Comparison of ENCODE assay signal across 2 cellular contexts in the genomic region with DNA sequence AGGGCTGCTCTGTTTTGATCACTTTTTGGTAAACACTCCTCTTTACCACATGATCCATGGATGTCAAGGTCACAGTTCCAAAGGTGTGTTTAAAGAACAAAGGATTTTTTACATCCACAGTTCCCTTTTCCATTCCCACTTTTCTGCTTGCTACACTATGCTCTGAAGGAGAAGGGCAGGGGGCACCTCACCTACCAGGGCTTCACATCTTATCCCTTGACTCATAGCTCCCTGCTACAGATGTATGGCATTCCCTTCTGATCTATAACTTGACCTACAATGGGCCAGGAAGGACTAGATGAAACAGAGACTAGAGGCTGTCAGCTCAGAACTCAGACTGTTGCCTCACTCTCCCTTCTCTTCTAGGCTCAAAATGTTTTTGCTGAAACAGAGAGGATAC.
TF ChIP-seq lines count a peak whose summit lies in the region.

No MANE protein-coding gene starts in this region.

TF ChIP-seq in HepG2, 621 proteins besides CTCF, POLR2A, EP300 and RAD21 (continued from another document and continues in another):
- peak; percentile 54 for TF ChIP-seq HDAC1 (CRISPR knock-in tag; IDR thresholded peaks at IDR 0.05)
- TF ChIP-seq POGZ (CRISPR knock-in tag; IDR thresholded peaks at IDR 0.05): peak; percentile 40; the same call in 1 of the 2 replicates
- 0 out of 2 replicates have a peak, but pooled peaks have one; percentile 29 for TF ChIP-seq HDAC2 (CRISPR knock-in tag; IDR thresholded peaks at IDR 0.05)
- TF ChIP-seq NR2F6 (IDR thresholded peaks at IDR 0.05): peak; percentile 57
- peak; percentile 34; the same call in 1 of the 2 replicates for TF ChIP-seq NR2F6 (CRISPR knock-in tag; IDR thresholded peaks at IDR 0.05)
- TF ChIP-seq SOX5 (CRISPR knock-in tag; IDR thresholded peaks at IDR 0.05; ENCODE audit: borderline replicate concordance): peak; percentile 53; the same call in 1 of the 2 replicates
- TF ChIP-seq SOX6 (IDR thresholded peaks at IDR 0.05): no peak
- TF ChIP-seq SOX6 (CRISPR knock-in tag; IDR thresholded peaks at IDR 0.05): peak; percentile 70
- TF ChIP-seq CREB1 (IDR thresholded peaks at IDR 0.05): no peak
- TF ChIP-seq CREB1 (CRISPR knock-in tag; IDR thresholded peaks at IDR 0.05): 0 out of 2 replicates have a peak, but pooled peaks have one; percentile 24
- TF ChIP-seq, protein P1, sequence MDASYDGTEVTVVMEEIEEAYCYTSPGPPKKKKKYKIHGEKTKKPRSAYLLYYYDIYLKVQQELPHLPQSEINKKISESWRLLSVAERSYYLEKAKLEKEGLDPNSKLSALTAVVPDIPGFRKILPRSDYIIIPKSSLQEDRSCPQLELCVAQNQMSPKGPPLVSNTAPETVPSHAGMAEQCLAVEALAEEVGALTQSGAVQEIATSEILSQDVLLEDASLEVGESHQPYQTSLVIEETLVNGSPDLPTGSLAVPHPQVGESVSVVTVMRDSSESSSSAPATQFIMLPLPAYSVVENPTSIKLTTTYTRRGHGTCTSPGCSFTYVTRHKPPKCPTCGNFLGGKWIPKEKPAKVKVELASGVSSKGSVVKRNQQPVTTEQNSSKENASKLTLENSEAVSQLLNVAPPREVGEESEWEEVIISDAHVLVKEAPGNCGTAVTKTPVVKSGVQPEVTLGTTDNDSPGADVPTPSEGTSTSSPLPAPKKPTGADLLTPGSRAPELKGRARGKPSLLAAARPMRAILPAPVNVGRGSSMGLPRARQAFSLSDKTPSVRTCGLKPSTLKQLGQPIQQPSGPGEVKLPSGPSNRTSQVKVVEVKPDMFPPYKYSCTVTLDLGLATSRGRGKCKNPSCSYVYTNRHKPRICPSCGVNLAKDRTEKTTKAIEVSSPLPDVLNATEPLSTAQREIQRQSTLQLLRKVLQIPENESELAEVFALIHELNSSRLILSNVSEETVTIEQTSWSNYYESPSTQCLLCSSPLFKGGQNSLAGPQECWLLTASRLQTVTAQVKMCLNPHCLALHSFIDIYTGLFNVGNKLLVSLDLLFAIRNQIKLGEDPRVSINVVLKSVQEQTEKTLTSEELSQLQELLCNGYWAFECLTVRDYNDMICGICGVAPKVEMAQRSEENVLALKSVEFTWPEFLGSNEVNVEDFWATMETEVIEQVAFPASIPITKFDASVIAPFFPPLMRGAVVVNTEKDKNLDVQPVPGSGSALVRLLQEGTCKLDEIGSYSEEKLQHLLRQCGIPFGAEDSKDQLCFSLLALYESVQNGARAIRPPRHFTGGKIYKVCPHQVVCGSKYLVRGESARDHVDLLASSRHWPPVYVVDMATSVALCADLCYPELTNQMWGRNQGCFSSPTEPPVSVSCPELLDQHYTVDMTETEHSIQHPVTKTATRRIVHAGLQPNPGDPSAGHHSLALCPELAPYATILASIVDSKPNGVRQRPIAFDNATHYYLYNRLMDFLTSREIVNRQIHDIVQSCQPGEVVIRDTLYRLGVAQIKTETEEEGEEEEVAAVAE (CRISPR knock-in tag; IDR thresholded peaks at IDR 0.05; ENCODE audit: borderline replicate concordance): no peak
- TF ChIP-seq CREM (IDR thresholded peaks at IDR 0.05): 0 out of 2 replicates have a peak, but pooled peaks have one; percentile 15
- no peak for TF ChIP-seq CREM (CRISPR knock-in tag; IDR thresholded peaks at IDR 0.05)
- peak; percentile 73 for TF ChIP-seq GATAD2A (CRISPR knock-in tag; IDR thresholded peaks at IDR 0.05)
- TF ChIP-seq FOXP1 (IDR thresholded peaks at IDR 0.05): no peak
- peak; percentile 28; the same call in 1 of the 2 replicates for TF ChIP-seq FOXP1 (CRISPR knock-in tag; IDR thresholded peaks at IDR 0.05)
- TF ChIP-seq, protein P2, sequence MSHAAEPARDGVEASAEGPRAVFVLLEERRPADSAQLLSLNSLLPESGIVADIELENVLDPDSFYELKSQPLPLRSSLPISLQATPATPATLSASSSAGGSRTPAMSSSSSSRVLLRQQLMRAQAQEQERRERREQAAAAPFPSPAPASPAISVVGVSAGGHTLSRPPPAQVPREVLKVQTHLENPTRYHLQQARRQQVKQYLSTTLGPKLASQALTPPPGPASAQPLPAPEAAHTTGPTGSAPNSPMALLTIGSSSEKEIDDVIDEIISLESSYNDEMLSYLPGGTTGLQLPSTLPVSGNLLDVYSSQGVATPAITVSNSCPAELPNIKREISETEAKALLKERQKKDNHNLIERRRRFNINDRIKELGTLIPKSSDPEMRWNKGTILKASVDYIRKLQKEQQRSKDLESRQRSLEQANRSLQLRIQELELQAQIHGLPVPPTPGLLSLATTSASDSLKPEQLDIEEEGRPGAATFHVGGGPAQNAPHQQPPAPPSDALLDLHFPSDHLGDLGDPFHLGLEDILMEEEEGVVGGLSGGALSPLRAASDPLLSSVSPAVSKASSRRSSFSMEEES (CRISPR knock-in tag; IDR thresholded peaks at IDR 0.05): peak; percentile 68
- peak; percentile 40; the same call in 1 of the 2 replicates for TF ChIP-seq NCOA2 (CRISPR knock-in tag; IDR thresholded peaks at IDR 0.05)
- no peak for TF ChIP-seq ZBTB7B (CRISPR knock-in tag; IDR thresholded peaks at IDR 0.05)
- TF ChIP-seq ZFX (CRISPR knock-in tag; IDR thresholded peaks at IDR 0.05; ENCODE audit: low read depth): no peak
- TF ChIP-seq, protein P3, sequence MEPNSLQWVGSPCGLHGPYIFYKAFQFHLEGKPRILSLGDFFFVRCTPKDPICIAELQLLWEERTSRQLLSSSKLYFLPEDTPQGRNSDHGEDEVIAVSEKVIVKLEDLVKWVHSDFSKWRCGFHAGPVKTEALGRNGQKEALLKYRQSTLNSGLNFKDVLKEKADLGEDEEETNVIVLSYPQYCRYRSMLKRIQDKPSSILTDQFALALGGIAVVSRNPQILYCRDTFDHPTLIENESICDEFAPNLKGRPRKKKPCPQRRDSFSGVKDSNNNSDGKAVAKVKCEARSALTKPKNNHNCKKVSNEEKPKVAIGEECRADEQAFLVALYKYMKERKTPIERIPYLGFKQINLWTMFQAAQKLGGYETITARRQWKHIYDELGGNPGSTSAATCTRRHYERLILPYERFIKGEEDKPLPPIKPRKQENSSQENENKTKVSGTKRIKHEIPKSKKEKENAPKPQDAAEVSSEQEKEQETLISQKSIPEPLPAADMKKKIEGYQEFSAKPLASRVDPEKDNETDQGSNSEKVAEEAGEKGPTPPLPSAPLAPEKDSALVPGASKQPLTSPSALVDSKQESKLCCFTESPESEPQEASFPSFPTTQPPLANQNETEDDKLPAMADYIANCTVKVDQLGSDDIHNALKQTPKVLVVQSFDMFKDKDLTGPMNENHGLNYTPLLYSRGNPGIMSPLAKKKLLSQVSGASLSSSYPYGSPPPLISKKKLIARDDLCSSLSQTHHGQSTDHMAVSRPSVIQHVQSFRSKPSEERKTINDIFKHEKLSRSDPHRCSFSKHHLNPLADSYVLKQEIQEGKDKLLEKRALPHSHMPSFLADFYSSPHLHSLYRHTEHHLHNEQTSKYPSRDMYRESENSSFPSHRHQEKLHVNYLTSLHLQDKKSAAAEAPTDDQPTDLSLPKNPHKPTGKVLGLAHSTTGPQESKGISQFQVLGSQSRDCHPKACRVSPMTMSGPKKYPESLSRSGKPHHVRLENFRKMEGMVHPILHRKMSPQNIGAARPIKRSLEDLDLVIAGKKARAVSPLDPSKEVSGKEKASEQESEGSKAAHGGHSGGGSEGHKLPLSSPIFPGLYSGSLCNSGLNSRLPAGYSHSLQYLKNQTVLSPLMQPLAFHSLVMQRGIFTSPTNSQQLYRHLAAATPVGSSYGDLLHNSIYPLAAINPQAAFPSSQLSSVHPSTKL (CRISPR knock-in tag; IDR thresholded peaks at IDR 0.05): peak; percentile 72
- TF ChIP-seq ZMAT3 (CRISPR knock-in tag; conservative IDR thresholded peaks at IDR 0.05): no peak
- peak; percentile 24; the same call in 1 of the 2 replicates for TF ChIP-seq ZNF292 (CRISPR knock-in tag; IDR thresholded peaks at IDR 0.05; ENCODE audit: borderline replicate concordance, low read depth)

TF ChIP-seq in SK-N-SH treated with all-trans-retinoic acid at 6 μM for 48 hours, 23 proteins besides CTCF, POLR2A, EP300 and RAD21 (continued from another document):
- TF ChIP-seq, protein P4, sequence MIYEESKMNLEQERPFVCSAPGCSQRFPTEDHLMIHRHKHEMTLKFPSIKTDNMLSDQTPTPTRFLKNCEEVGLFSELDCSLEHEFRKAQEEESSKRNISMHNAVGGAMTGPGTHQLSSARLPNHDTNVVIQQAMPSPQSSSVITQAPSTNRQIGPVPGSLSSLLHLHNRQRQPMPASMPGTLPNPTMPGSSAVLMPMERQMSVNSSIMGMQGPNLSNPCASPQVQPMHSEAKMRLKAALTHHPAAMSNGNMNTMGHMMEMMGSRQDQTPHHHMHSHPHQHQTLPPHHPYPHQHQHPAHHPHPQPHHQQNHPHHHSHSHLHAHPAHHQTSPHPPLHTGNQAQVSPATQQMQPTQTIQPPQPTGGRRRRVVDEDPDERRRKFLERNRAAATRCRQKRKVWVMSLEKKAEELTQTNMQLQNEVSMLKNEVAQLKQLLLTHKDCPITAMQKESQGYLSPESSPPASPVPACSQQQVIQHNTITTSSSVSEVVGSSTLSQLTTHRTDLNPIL (CRISPR knock-in tag; IDR thresholded peaks at IDR 0.05; ENCODE audit: low read depth): no peak
- TF ChIP-seq GLIS3 (CRISPR knock-in tag; IDR thresholded peaks at IDR 0.05): no peak
- TF ChIP-seq RARB (CRISPR knock-in tag; IDR thresholded peaks at IDR 0.05): no peak
- TF ChIP-seq, protein P5, sequence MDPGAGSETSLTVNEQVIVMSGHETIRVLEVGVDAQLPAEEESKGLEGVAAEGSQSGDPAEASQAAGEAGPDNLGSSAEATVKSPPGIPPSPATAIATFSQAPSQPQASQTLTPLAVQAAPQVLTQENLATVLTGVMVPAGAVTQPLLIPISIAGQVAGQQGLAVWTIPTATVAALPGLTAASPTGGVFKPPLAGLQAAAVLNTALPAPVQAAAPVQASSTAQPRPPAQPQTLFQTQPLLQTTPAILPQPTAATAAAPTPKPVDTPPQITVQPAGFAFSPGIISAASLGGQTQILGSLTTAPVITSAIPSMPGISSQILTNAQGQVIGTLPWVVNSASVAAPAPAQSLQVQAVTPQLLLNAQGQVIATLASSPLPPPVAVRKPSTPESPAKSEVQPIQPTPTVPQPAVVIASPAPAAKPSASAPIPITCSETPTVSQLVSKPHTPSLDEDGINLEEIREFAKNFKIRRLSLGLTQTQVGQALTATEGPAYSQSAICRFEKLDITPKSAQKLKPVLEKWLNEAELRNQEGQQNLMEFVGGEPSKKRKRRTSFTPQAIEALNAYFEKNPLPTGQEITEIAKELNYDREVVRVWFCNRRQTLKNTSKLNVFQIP (CRISPR knock-in tag; IDR thresholded peaks at IDR 0.05; ENCODE audit: borderline replicate concordance, low read depth): no peak
- no peak for TF ChIP-seq CSDC2 (CRISPR knock-in tag; IDR thresholded peaks at IDR 0.05)
- no peak for TF ChIP-seq ZC3H10 (CRISPR knock-in tag; IDR thresholded peaks at IDR 0.05)
- TF ChIP-seq ZFP3 (CRISPR knock-in tag; IDR thresholded peaks at IDR 0.05): no peak
- no peak for TF ChIP-seq ESRRG (CRISPR knock-in tag; IDR thresholded peaks at IDR 0.05)
- TF ChIP-seq ZNF70 (CRISPR knock-in tag; IDR thresholded peaks at IDR 0.05): no peak
- TF ChIP-seq TCF4 (CRISPR knock-in tag; IDR thresholded peaks at IDR 0.05; ENCODE audit: borderline replicate concordance): no peak
- no peak for TF ChIP-seq ZNF8 (CRISPR knock-in tag; IDR thresholded peaks at IDR 0.05)
- no peak for TF ChIP-seq TOX (CRISPR knock-in tag; IDR thresholded peaks at IDR 0.05; ENCODE audit: borderline replicate concordance)
- TF ChIP-seq OSR1 (CRISPR knock-in tag; IDR thresholded peaks at IDR 0.05): no peak
